12 cellular contexts compared by ENCODE assay signal in the genomic region with DNA sequence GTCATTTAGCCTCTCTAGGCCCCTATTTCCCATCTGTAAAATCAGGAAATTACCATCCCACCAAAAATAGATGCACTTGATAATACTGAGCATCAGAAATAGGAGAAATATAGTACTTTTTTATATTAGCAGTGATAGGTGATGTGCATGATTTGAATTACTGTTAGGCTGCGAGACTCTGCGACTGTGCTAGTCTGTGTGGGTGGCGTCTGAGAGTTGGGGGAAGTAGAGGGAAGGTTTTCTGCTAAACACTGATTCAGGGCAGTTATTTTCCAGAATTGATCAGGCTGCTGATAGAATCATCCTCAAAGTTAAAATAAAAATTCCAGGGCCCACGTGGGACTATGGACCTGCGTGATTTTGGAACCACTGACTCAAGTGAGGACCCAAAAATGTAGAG.
DNase-seq lines count a peak whose midpoint lies in the region; ATAC-seq, FAIRE-seq and TF ChIP-seq lines count a peak whose summit lies in the region.
"Had no signal": no experiment of that assay in that cellular context is flagged by ENCODE, and none has a peak within 500 bp of the region (broad histone marks: within the 10 kb centered on the region; RNA-seq: fewer than 3 reads in every experiment).

No MANE protein-coding gene starts in this region.

- no peak for TF ChIP-seq CTCF in upper lobe of left lung (IDR thresholded peaks at IDR 0.05)

- TF ChIP-seq EP300 in upper lobe of left lung (IDR thresholded peaks at IDR 0.05), result no peak

- FAIRE-seq in GM19239 (lab: Jason Lieb, UNC), result no peak

- H3K36me3 Mint-ChIP-seq in T-helper 17 cell (ENCODE audit: low read depth), result peaks cover 24% of the 10 kb centered on the region

- H3K4me3 ChIP-seq in effector memory CD4-positive, alpha-beta T cell (ENCODE audit: insufficient read depth, low read depth, low read length, poor library complexity, severe bottlenecking), result no peak overlapping the region
- no peak overlapping the region for H3K4me3 ChIP-seq in upper lobe of left lung
- H3K4me3 ChIP-seq: ascending aorta had no signal

- H3K36me3 ChIP-seq in effector memory CD4-positive, alpha-beta T cell (ENCODE audit: control insufficient read depth, insufficient read depth, low read length), result peaks cover 76% of the 10 kb centered on the region
- H3K36me3 ChIP-seq in upper lobe of left lung, result peaks cover 0 to 39% (median 8%) of the 10 kb centered on the region in 4 donors
- H3K36me3 ChIP-seq: ascending aorta had no signal

- H3K4me1 Mint-ChIP-seq in T-helper 17 cell, result peaks cover 65% of the 10 kb centered on the region

- ATAC-seq in T-helper 17 cell, result no peak
- no peak for ATAC-seq in upper lobe of left lung (ENCODE audit: low FRiP score in 2 of 2)
- ATAC-seq in GM21825 (IDR thresholded peaks at IDR 0.05; ENCODE audit: unreplicated experiment), result no peak

- H3K9me3 ChIP-seq in T-helper 17 cell (ENCODE audit: control insufficient read depth, low read length, poor library complexity, severe bottlenecking) (no peaks in the 10 kb centered on the region), upper lobe of left lung (no peaks in the 10 kb centered on the region)
- H3K9me3 ChIP-seq in effector memory CD4-positive, alpha-beta T cell (ENCODE audit: control insufficient read depth, low read length), result no peaks in the 10 kb centered on the region
- H3K9me3 ChIP-seq: ascending aorta had no signal

- peak overlapping the region; percentile 54 for H3K27ac ChIP-seq in effector memory CD4-positive, alpha-beta T cell (ENCODE audit: insufficient read depth, low read length, poor library complexity, severe bottlenecking)
- peak overlapping the region; percentile 66 to 78 (median 70) for H3K27ac ChIP-seq in upper lobe of left lung
- H3K27ac ChIP-seq: ascending aorta had no signal

- H3K4me3 Mint-ChIP-seq in T-helper 17 cell, result peak overlapping the region; percentile 88

- WGBS in upper lobe of left lung, 2 donors, result 86 to 91% methylated on average over 5 of the region's 5 CpGs

- no peaks in the 10 kb centered on the region for H3K27me3 ChIP-seq in effector memory CD4-positive, alpha-beta T cell (replicated peaks; ENCODE audit: control insufficient read depth, insufficient read depth, low read length, poor library complexity, severe bottlenecking)
- no peaks in the 10 kb centered on the region for H3K27me3 ChIP-seq in upper lobe of left lung
- H3K27me3 ChIP-seq: ascending aorta had no signal

- peak; percentile 29 for DNase-seq in stimulated activated CD4-positive, alpha-beta T cell treated with anti-CD3 and anti-CD28 coated beads, Interleukin-4, amount 100 ng/mL, for 1 hour
- no peak for DNase-seq in stimulated activated CD4-positive, alpha-beta T cell treated with anti-CD3 and anti-CD28 coated beads, Interleukin-1b, Interleukin-23, amount 100 ng/mL, for 48 hours
- DNase-seq in T-helper 17 cell (no peak), upper lobe of left lung (no peak), GM19239 (ENCODE audit: insufficient read length, low spot score) (no peak), NCI-H146 (lab: John Stamatoyannopoulos, UW) (no peak)
- no peak for DNase-seq in effector memory CD4-positive, alpha-beta T cell
- DNase-seq: IMR-90, NCI-H446 treated with DMSO at 0.1 percent for 48 hours, RPMI8226 had no signal

- H3K4me1 ChIP-seq in effector memory CD4-positive, alpha-beta T cell (ENCODE audit: control insufficient read depth, insufficient read depth, low read length, poor library complexity, severe bottlenecking), result peaks cover 75% of the 10 kb centered on the region
- H3K4me1 ChIP-seq in upper lobe of left lung, result peaks cover 15 to 31% (median 24%) of the 10 kb centered on the region in 4 donors

- no peak for TF ChIP-seq POLR2A in upper lobe of left lung (IDR thresholded peaks at IDR 0.05)

- H3K27me3 Mint-ChIP-seq in T-helper 17 cell, result no peaks in the 10 kb centered on the region

- peak overlapping the region; percentile 96 for H3K27ac Mint-ChIP-seq in T-helper 17 cell
